15 cellular contexts compared by ENCODE assay signal in genomic region chr7:12357508-12357907, GRCh38. TPM values are rescaled to one million over a fixed set of nuclear protein-coding genes. Genes with fewer than 3 reads are reported as not detected.
DNase-seq lines count a peak whose midpoint lies in the region; ATAC-seq and TF ChIP-seq lines count a peak whose summit lies in the region.
"Had no signal": no experiment of that assay in that cellular context is flagged by ENCODE, and none has a peak within 500 bp of the region (broad histone marks: within the 10 kb centered on the region; RNA-seq: fewer than 3 reads in every experiment).

No MANE protein-coding gene starts in this region.

- WGBS in aorta, 2 donors, result 32 to 46% methylated on average over 1 of the region's 1 CpG

- in situ Hi-C loops in GM13977 (cut with MboI; ENCODE audit: low pct_unique_long_range_greater_than_20kb, low sequenced_read_pairs, unreplicated experiment), result no loop called here

- no peaks in the 10 kb centered on the region for H3K27me3 ChIP-seq in aorta (ENCODE audit: control insufficient read depth in 1 of 2, insufficient read depth in 2 of 2, low read length in 1 of 2)

- intact Hi-C loops in aorta (cut with DNase I), result no loop called here

- TF ChIP-seq CTCF in GM13977 (IDR thresholded peaks at IDR 0.05; ENCODE audit: extremely low read depth, insufficient read depth, missing control alignments), result no peak

- ATAC-seq in GM19395 (IDR thresholded peaks at IDR 0.05; ENCODE audit: unreplicated experiment) (peak; percentile 85), HG02852 (IDR thresholded peaks at IDR 0.05; ENCODE audit: unreplicated experiment) (peak; percentile 90), HG03558 (IDR thresholded peaks at IDR 0.05; ENCODE audit: extremely low read depth, unreplicated experiment) (peak; percentile 63), aorta (ENCODE audit: low FRiP score) (no peak)
- ATAC-seq: psoas muscle had no signal

- peak; percentile 12 for DNase-seq in GM13977 (ENCODE audit: low spot score)
- DNase-seq in aorta, result no peak
- no peak for DNase-seq in AG08395 (ENCODE audit: low spot score)
- DNase-seq in putamen (ENCODE audit: low spot score), result no peak
- no peak for DNase-seq in dedifferentiated amniotic fluid mesenchymal stem cell (ENCODE audit: extremely low spot score)
- DNase-seq: activated CD4-positive, alpha-beta T cell treated with anti-CD3 and anti-CD28 coated beads, Interleukin-2, amount 10 ng/mL, durations not matched to agents 7 days and 5 days; DMS 273 treated with DMSO at 0.1 percent for 48 hours; dorsolateral prefrontal cortex; immature natural killer cell; psoas muscle; RPMI8226; stimulated activated CD4-positive, alpha-beta T cell treated with anti-CD3 and anti-CD28 coated beads, Interleukin-1b, Interleukin-23, amount 100 ng/mL, for 48 hours had no signal

- H3K36me3 ChIP-seq in aorta (ENCODE audit: control insufficient read depth in 1 of 2, insufficient read depth in 2 of 2, low read length in 1 of 2), result no peaks in the 10 kb centered on the region

- H3K4me3 ChIP-seq in aorta (ENCODE audit: low read length in 2 of 2), result no peak overlapping the region
- H3K4me3 ChIP-seq: dorsolateral prefrontal cortex, psoas muscle had no signal

- H3K27ac ChIP-seq in aorta (ENCODE audit: low read depth in 1 of 2, low read length in 2 of 2), result no peak overlapping the region
- H3K27ac ChIP-seq: dorsolateral prefrontal cortex, psoas muscle had no signal

- no peaks in the 10 kb centered on the region for H3K9me3 ChIP-seq in aorta (ENCODE audit: control insufficient read depth, low read length)
- H3K9me3 ChIP-seq: psoas muscle had no signal

- H3K4me1 ChIP-seq in aorta (ENCODE audit: control insufficient read depth in 1 of 2, insufficient read depth in 2 of 2, low read length in 2 of 2), result no peaks in the 10 kb centered on the region
- H3K4me1 ChIP-seq: psoas muscle had no signal

RNA-seq across cellular contexts. Expression of gene VWDE, which starts 46.2 kb away (rescaled TPM):
- under 1 TPM; 0.21 to 0.55 TPM for total RNA-seq in aorta
- polyA plus RNA-seq in aorta, result not detected
- polyA plus RNA-seq: psoas muscle had no signal
